8 cellular contexts compared by ENCODE assay signal in the genomic region with DNA sequence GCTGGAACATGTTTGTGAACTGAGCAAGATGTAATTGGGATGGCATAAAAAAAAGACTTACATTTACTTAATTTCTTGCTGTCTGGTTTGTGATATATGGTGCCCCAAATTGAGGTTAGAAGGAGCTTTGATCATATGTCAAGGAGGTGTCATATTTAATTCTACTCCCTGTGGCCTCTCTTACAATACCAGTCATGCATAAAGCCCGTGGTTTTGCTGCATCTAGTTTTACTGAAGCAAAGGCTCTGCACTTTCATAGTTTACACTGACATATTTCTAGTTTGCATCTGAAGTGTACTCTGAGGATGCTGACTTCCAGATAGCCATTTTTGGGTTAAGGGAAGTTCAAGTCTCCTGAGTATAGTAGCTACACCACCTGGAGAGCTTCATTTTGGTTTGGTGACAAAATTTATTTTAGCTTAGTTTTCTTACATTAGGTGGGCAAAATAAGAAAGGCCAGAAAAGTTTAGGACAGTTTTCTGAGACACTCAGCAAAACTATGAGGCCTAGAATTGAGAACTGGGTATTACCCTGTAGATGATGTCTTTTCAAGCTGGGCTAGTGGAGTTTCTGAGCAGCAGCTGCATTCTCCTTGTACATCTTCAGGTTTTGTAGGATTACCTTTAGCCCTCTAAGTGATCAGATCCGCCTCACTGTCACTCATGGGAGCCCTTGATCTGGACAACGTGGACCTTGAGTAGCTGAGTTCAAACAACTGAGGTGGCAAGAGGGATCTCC. TPM values are rescaled to one million over a fixed set of nuclear protein-coding genes. Genes with fewer than 3 reads are reported as not detected.
A peak's percentile ranks its signal among the peaks of the same experiment; 100 is the strongest.
DNase-seq lines count a peak whose midpoint lies in the region; ATAC-seq and TF ChIP-seq lines count a peak whose summit lies in the region.
"Not testable (repeated sequence)": the region's sequence is repeated elsewhere in the genome, so short reads cannot be mapped to it uniquely, and the experiment has no call there.
"Had no signal": no experiment of that assay in that cellular context is flagged by ENCODE, and none has a peak within 500 bp of the region (broad histone marks: within the 10 kb centered on the region; RNA-seq: fewer than 3 reads in every experiment).

No MANE protein-coding gene starts in this region.

- ATAC-seq in GM18867 (IDR thresholded peaks at IDR 0.05; ENCODE audit: unreplicated experiment) (peak; percentile 80), GM19452 (IDR thresholded peaks at IDR 0.05; ENCODE audit: unreplicated experiment) (peak; percentile 69), HG02642 (IDR thresholded peaks at IDR 0.05; ENCODE audit: poor library complexity, unreplicated experiment) (peak; percentile 66), HG03064 (IDR thresholded peaks at IDR 0.05; ENCODE audit: low read depth, unreplicated experiment) (peak; percentile 61), HG03571 (IDR thresholded peaks at IDR 0.05; ENCODE audit: unreplicated experiment) (peak; percentile 57), memory B cell (ENCODE audit: low read depth) (peak; percentile 91)
- ATAC-seq in activated CD8-positive, alpha-beta T cell treated with anti-CD3 and anti-CD28 coated beads for 36 hours, result peak; percentile 66

- not testable (repeated sequence) for H3K27ac Mint-ChIP-seq in activated CD8-positive, alpha-beta T cell treated with anti-CD3 and anti-CD28 coated beads for 36 hours; memory B cell

- not testable (repeated sequence) for H3K36me3 Mint-ChIP-seq in activated CD8-positive, alpha-beta T cell treated with anti-CD3 and anti-CD28 coated beads for 36 hours (ENCODE audit: low read depth); memory B cell

- DNase-seq in activated CD8-positive, alpha-beta T cell treated with anti-CD3 and anti-CD28 coated beads for 36 hours; memory B cell (ENCODE audit: low spot score in 2 of 2): not testable (repeated sequence)

- CTCF ChIA-PET in activated CD8-positive, alpha-beta T cell treated with anti-CD3 and anti-CD28 coated beads for 36 hours (lab: Charles Lee), result not testable (repeated sequence)

- not testable (repeated sequence) for H3K4me3 Mint-ChIP-seq in activated CD8-positive, alpha-beta T cell treated with anti-CD3 and anti-CD28 coated beads for 36 hours; memory B cell

- not testable (repeated sequence) for H3K4me1 Mint-ChIP-seq in activated CD8-positive, alpha-beta T cell treated with anti-CD3 and anti-CD28 coated beads for 36 hours (ENCODE audit: low read depth); memory B cell

- POLR2A ChIA-PET in activated CD8-positive, alpha-beta T cell treated with anti-CD3 and anti-CD28 coated beads for 36 hours (lab: Charles Lee), result not testable (repeated sequence)

- not testable (repeated sequence) for TF ChIP-seq CTCF in activated CD8-positive, alpha-beta T cell treated with anti-CD3 and anti-CD28 coated beads for 36 hours (IDR thresholded peaks at IDR 0.05)

- not testable (repeated sequence) for H3K9me3 Mint-ChIP-seq in activated CD8-positive, alpha-beta T cell treated with anti-CD3 and anti-CD28 coated beads for 36 hours; memory B cell

- not testable (repeated sequence) for H3K27me3 Mint-ChIP-seq in activated CD8-positive, alpha-beta T cell treated with anti-CD3 and anti-CD28 coated beads for 36 hours; memory B cell

- intact Hi-C loops in activated CD8-positive, alpha-beta T cell treated with anti-CD3 and anti-CD28 coated beads for 36 hours (cut with micrococcal nuclease), result not testable (repeated sequence)

RNA-seq across cellular contexts. Expression of a gene that starts 48.4 kb away (rescaled TPM):
- total RNA-seq in activated CD8-positive, alpha-beta T cell treated with anti-CD3 and anti-CD28 coated beads for 36 hours, result 10 to 100 TPM; 21.4 to 25.9 TPM
- total RNA-seq: CD8-positive, alpha-beta T cell had no signal
